Comparison of ENCODE assay signal across 18 cellular contexts in genomic region chr1:182631058-182631677, GRCh38. TPM values are rescaled to one million over a fixed set of nuclear protein-coding genes. Genes with fewer than 3 reads are reported as not detected.
DNase-seq lines count a peak whose midpoint lies in the region; ATAC-seq and TF ChIP-seq lines count a peak whose summit lies in the region.
"Had no signal": no experiment of that assay in that cellular context is flagged by ENCODE, and none has a peak within 500 bp of the region (broad histone marks: within the 10 kb centered on the region; RNA-seq: fewer than 3 reads in every experiment).

No MANE protein-coding gene starts in this region.

- intact Hi-C loops in activated CD4-positive, alpha-beta T cell treated with anti-CD3 and anti-CD28 coated beads, Interleukin-2, amount 10 ng/mL, durations not matched to agents 24 days and 14 days (cut with micrococcal nuclease) = no loop called here
- intact Hi-C loops in left colon (cut with DNase I, micrococcal nuclease) = no loop called here

- H2AFZ ChIP-seq in OCI-LY1 (ENCODE audit: low read length) = no peak overlapping the region

- peak overlapping the region; percentile 70 for H3K27ac ChIP-seq in OCI-LY1 (ENCODE audit: low read depth, low read length, poor library complexity, severe bottlenecking)
- H3K27ac ChIP-seq: 22Rv1, SK-N-MC had no signal

- H3K9ac ChIP-seq in OCI-LY1 (ENCODE audit: low read length) = no peak overlapping the region

- no peaks in the 10 kb centered on the region for H3K36me3 ChIP-seq in OCI-LY1 (ENCODE audit: insufficient read depth, low read length)

- no peaks in the 10 kb centered on the region for H3K27me3 ChIP-seq in OCI-LY1 (ENCODE audit: insufficient read depth, low read length)

- peak overlapping the region; percentile 19 for H3K27ac Mint-ChIP-seq in activated CD4-positive, alpha-beta T cell treated with anti-CD3 and anti-CD28 coated beads, Interleukin-2, amount 10 ng/mL, durations not matched to agents 24 days and 14 days

- peaks cover 49% of the 10 kb centered on the region for H3K4me1 Mint-ChIP-seq in activated CD4-positive, alpha-beta T cell treated with anti-CD3 and anti-CD28 coated beads, Interleukin-2, amount 10 ng/mL, durations not matched to agents 24 days and 14 days

- H3K79me2 ChIP-seq in OCI-LY1 (ENCODE audit: insufficient read depth, low read length) = no peaks in the 10 kb centered on the region

- no peak overlapping the region for H3K4me2 ChIP-seq in OCI-LY1 (ENCODE audit: low read length)

- ATAC-seq in left colon = peak; percentile 53

- H3K9me3 Mint-ChIP-seq in activated CD4-positive, alpha-beta T cell treated with anti-CD3 and anti-CD28 coated beads, Interleukin-2, amount 10 ng/mL, durations not matched to agents 24 days and 14 days = no peaks in the 10 kb centered on the region
- H3K9me3 Mint-ChIP-seq: IgD-negative memory B cell had no signal

- no peak for DNase-seq in activated CD4-positive, alpha-beta T cell treated with anti-CD3 and anti-CD28 coated beads, Interleukin-2, amount 10 ng/mL, durations not matched to agents 24 days and 14 days
- DNase-seq in activated CD4-positive, alpha-beta T cell treated with anti-CD3 and anti-CD28 coated beads, Interleukin-2, amount 50 U/mL, for 48 hours = no peak
- DNase-seq in left colon = no peak
- peak; percentile 8 for DNase-seq in stimulated activated CD8-positive, alpha-beta memory T cell treated with anti-CD3 and anti-CD28 coated beads, Interleukin-4, amount 100 ng/mL, for 48 hours
- DNase-seq in MV-4-11 (lab: John Stamatoyannopoulos, UW) = no peak
- DNase-seq in 8988T = no peak
- no peak for DNase-seq in NCI-H526 treated with DMSO at 0.1 percent for 48 hours (lab: John Stamatoyannopoulos, UW)
- DNase-seq: Calu3, DMS79, NCI-H1436, NCI-H2081, NCI-H524 had no signal

- H4K20me1 ChIP-seq in OCI-LY1 (ENCODE audit: insufficient read depth, low read length) = no peaks in the 10 kb centered on the region

- H3K9me2 ChIP-seq in OCI-LY1 (ENCODE audit: low read depth, low read length) = no peaks in the 10 kb centered on the region

- H3F3A ChIP-seq in OCI-LY1 (ENCODE audit: insufficient read depth, low read length) = no peaks in the 10 kb centered on the region

- no peak overlapping the region for H3K4me3 ChIP-seq in OCI-LY1 (ENCODE audit: low read depth, low read length, poor library complexity, severe bottlenecking)
- H3K4me3 ChIP-seq: SK-N-MC had no signal

- no peak overlapping the region for H3K4me3 Mint-ChIP-seq in activated CD4-positive, alpha-beta T cell treated with anti-CD3 and anti-CD28 coated beads, Interleukin-2, amount 10 ng/mL, durations not matched to agents 24 days and 14 days

- H3K9me3 ChIP-seq in OCI-LY1 (ENCODE audit: low read length) = no peaks in the 10 kb centered on the region

- H3K4me1 ChIP-seq in OCI-LY1 (ENCODE audit: insufficient read depth, low read length, severe bottlenecking) = peaks cover 65% of the 10 kb centered on the region

- H3K36me3 Mint-ChIP-seq in activated CD4-positive, alpha-beta T cell treated with anti-CD3 and anti-CD28 coated beads, Interleukin-2, amount 10 ng/mL, durations not matched to agents 24 days and 14 days (ENCODE audit: low read depth) = no peaks in the 10 kb centered on the region
- H3K36me3 Mint-ChIP-seq: IgD-negative memory B cell had no signal

- no peak for TF ChIP-seq CTCF in OCI-LY1 (IDR thresholded peaks at IDR 0.05; ENCODE audit: low read length)

- H3K27me3 Mint-ChIP-seq in activated CD4-positive, alpha-beta T cell treated with anti-CD3 and anti-CD28 coated beads, Interleukin-2, amount 10 ng/mL, durations not matched to agents 24 days and 14 days = peaks cover 29% of the 10 kb centered on the region
- H3K27me3 Mint-ChIP-seq: IgD-negative memory B cell had no signal

RNA-seq across cellular contexts. Expression of gene RGS16, which starts 27.0 kb away (rescaled TPM):
- total RNA-seq in activated CD4-positive, alpha-beta T cell treated with anti-CD3 and anti-CD28 coated beads, Interleukin-2, amount 10 ng/mL, durations not matched to agents 24 days and 14 days = 94.3 and 94.7 TPM in 2 replicates
- 1 to 10 TPM in 1 of 2 donors, under 1 TPM in 1; 0.64 to 1.1 TPM for total RNA-seq in left colon
- total RNA-seq: HT1080, LHCN-M2 had no signal

RNA-seq across cellular contexts. Expression of gene RNASEL, which starts 42.1 kb away (rescaled TPM):
- 3.4 and 4.8 TPM in 2 replicates for total RNA-seq in activated CD4-positive, alpha-beta T cell treated with anti-CD3 and anti-CD28 coated beads, Interleukin-2, amount 10 ng/mL, durations not matched to agents 24 days and 14 days
- 10 to 100 TPM; 13.2 to 22.3 TPM for total RNA-seq in left colon

RNA-seq across cellular contexts. Expression of gene RGS8, which starts 53.2 kb away (rescaled TPM):
- not detected in 2 replicates for total RNA-seq in activated CD4-positive, alpha-beta T cell treated with anti-CD3 and anti-CD28 coated beads, Interleukin-2, amount 10 ng/mL, durations not matched to agents 24 days and 14 days
- total RNA-seq in left colon = not detected
- total RNA-seq: Calu3, LHCN-M2 had no signal

Comparison
In these comparisons a context has a peak if more than half of its experiments do, and no peak if none do; other contexts are left out.
1. RNA of gene RGS16, which starts 27.0 kb away (total RNA-seq): 94.3 to 94.7 TPM in activated CD4-positive, alpha-beta T cell treated with anti-CD3 and anti-CD28 coated beads, Interleukin-2, amount 10 ng/mL, durations not matched to agents 24 days and 14 days; 0.64 to 1.1 TPM in left colon; every median in the first group is over 10 times any median in the second.